ENCODE assay signal across 1 cellular context in genomic region chr21:35058058-35058457, GRCh38.
TF ChIP-seq lines count a peak whose summit lies in the region.

No MANE protein-coding gene starts in this region.

TF ChIP-seq in GM23338, 12 proteins besides CTCF, POLR2A, EP300 and RAD21 (continued from another document):
- no peak for TF ChIP-seq REST (IDR thresholded peaks at IDR 0.05; ENCODE audit: unreplicated experiment)
- TF ChIP-seq ZNF331 (CRISPR knock-in tag; IDR thresholded peaks at IDR 0.05; ENCODE audit: low read depth) = no peak
TF ChIP-seq in GM23338: peak in this region for 0.
